In genomic region chr3:183650554-183650953, GRCh38 we compare ENCODE assay signal across 22 cellular contexts.
"Had no signal": no experiment of that assay in that cellular context is flagged by ENCODE, and none has a peak within 500 bp of the region (broad histone marks: within the 10 kb centered on the region; RNA-seq: fewer than 3 reads in every experiment).

No MANE protein-coding gene starts in this region.

- H3K4me3 ChIP-seq: esophagus squamous epithelium, thoracic aorta, upper lobe of right lung had no signal

- ATAC-seq: activated CD4-positive, CD25-positive, alpha-beta regulatory T cell treated with anti-CD3 and anti-CD28 coated beads, Interleukin-2, amount 50 U/mL, for 24 hours; activated naive CD4-positive, alpha-beta T cell treated with anti-CD3 and anti-CD28 coated beads, Interleukin-2, amount 50 U/mL, for 72 hours; left lobe of liver; stimulated activated naive B cell treated with anti-CD40 and anti-IgM and Interleukin-4, amounts not matched to agents 10 μg/mL and 1 μg/mL and 100 μg/mL, for 72 hours; upper lobe of right lung had no signal

- H3K27me3 ChIP-seq: esophagus squamous epithelium, upper lobe of right lung had no signal

- DNase-seq: activated CD4-positive, alpha-beta T cell treated with anti-CD3 and anti-CD28 coated beads, Interleukin-2, amount 10 ng/mL, durations not matched to agents 7 days and 5 days; activated CD8-positive, alpha-beta memory T cell treated with anti-CD3 and anti-CD28 coated beads, Interleukin-2, amount 50 U/mL, for 48 hours; activated effector memory CD4-positive, alpha-beta T cell treated with Interleukin-2 at 50 U/mL for 16 hours; activated T-cell treated with anti-CD3 and anti-CD28 coated beads, Interleukin-2, amount 50 U/mL, for 48 hours; effector CD8-positive, alpha-beta T cell; esophagus squamous epithelium; foreskin fibroblast; hypothalamus; kidney; nucleus accumbens; stimulated activated naive B cell treated with anti-CD40 and anti-IgM and Interleukin-4, amounts not matched to agents 10 μg/mL and 1 μg/mL and 100 μg/mL, for 72 hours; upper lobe of right lung had no signal

- FAIRE-seq: endothelial cell of umbilical vein, kidney had no signal

- H3K27ac ChIP-seq: esophagus squamous epithelium, thoracic aorta, upper lobe of right lung had no signal

- H3K27ac Mint-ChIP-seq: activated CD4-positive, alpha-beta T cell treated with anti-CD3 and anti-CD28 coated beads, Interleukin-2, amount 10 ng/mL, durations not matched to agents 7 days and 5 days; activated naive CD4-positive, alpha-beta T cell treated with anti-CD3 and anti-CD28 coated beads, Interleukin-2, amount 50 U/mL, for 72 hours; dendritic cell treated with granulocyte-macrophage colony-stimulating factor and Interleukin-4, amounts not matched to agents 40 ng/mL and 50 ng/mL, for 4 days; mesothelial cell of epicardium; nephron; stimulated activated naive B cell treated with anti-CD40 and anti-IgM and Interleukin-4, amounts not matched to agents 10 μg/mL and 1 μg/mL and 100 μg/mL, for 72 hours; T-helper 1 cell treated with Interleukin-12 subunit alpha and Interleukin-12 subunit beta and Interleukin-4 antibody, amounts not matched to agents 30 μg/mL and 1 μg/mL, for 36 hours had no signal

- H3K27me3 Mint-ChIP-seq: activated CD4-positive, alpha-beta T cell treated with anti-CD3 and anti-CD28 coated beads, Interleukin-2, amount 10 ng/mL, durations not matched to agents 7 days and 5 days; central memory CD8-positive, alpha-beta T cell; dendritic cell treated with granulocyte-macrophage colony-stimulating factor and Interleukin-4, amounts not matched to agents 40 ng/mL and 50 ng/mL, for 4 days; stimulated activated naive B cell treated with anti-CD40 and anti-IgM and Interleukin-4, amounts not matched to agents 10 μg/mL and 1 μg/mL and 100 μg/mL, for 72 hours had no signal

- H3K4me1 Mint-ChIP-seq: activated CD4-positive, alpha-beta T cell treated with anti-CD3 and anti-CD28 coated beads, Interleukin-2, amount 10 ng/mL, durations not matched to agents 7 days and 5 days; mesothelial cell of epicardium; nephron; stimulated activated naive B cell treated with anti-CD40 and anti-IgM and Interleukin-4, amounts not matched to agents 10 μg/mL and 1 μg/mL and 100 μg/mL, for 72 hours had no signal

- H3K4me1 ChIP-seq: esophagus squamous epithelium, upper lobe of right lung had no signal

- H3K4me3 Mint-ChIP-seq: activated CD4-positive, alpha-beta T cell treated with anti-CD3 and anti-CD28 coated beads, Interleukin-2, amount 10 ng/mL, durations not matched to agents 7 days and 5 days; central memory CD8-positive, alpha-beta T cell; dendritic cell treated with granulocyte-macrophage colony-stimulating factor and Interleukin-4, amounts not matched to agents 40 ng/mL and 50 ng/mL, for 4 days; mesothelial cell of epicardium; nephron; stimulated activated naive B cell treated with anti-CD40 and anti-IgM and Interleukin-4, amounts not matched to agents 10 μg/mL and 1 μg/mL and 100 μg/mL, for 72 hours; T-helper 1 cell treated with Interleukin-12 subunit alpha and Interleukin-12 subunit beta and Interleukin-4 antibody, amounts not matched to agents 30 μg/mL and 1 μg/mL, for 36 hours had no signal
